Comparison of ENCODE assay signal across 24 cellular contexts in the genomic region with DNA sequence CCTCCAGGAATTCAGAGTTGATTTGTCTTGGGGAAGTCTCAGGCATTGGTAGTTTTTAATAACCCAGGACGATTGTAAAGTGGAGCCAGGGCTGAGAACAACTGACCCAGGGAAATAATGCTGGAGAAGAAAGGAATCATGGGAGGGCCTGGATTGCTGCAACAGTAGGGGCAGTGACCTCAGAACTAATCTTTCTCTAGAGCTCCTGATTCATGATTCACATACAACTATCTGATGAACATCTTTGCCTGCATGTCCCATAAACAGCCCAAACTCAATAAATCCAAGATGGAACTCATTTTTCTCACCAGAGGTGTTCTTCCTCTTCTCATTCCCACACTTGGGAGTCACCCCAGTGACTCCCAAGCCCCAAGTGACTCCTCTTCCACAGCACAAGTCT. TPM values are rescaled to one million over a fixed set of nuclear protein-coding genes. Genes with fewer than 3 reads are reported as not detected.
"Had no signal": no experiment of that assay in that cellular context is flagged by ENCODE, and none has a peak within 500 bp of the region (broad histone marks: within the 10 kb centered on the region; RNA-seq: fewer than 3 reads in every experiment).

No MANE protein-coding gene starts in this region.

- FAIRE-seq: RCC 7860 had no signal

- H3K4me3 ChIP-seq: SJSA1, SK-N-MC had no signal

- H3K27me3 ChIP-seq: SJSA1 had no signal

- DNase-seq: IMR-90, NCI-H1048, NCI-H1105, NCI-H1417, NCI-H146, NCI-H1694 treated with DMSO at 0.1 percent for 48 hours, NCI-H2029, NCI-H2081 treated with DMSO at 0.1 percent for 48 hours, NCI-H2171, NCI-H226, NCI-H446, NCI-H510A, NCI-H524 treated with DMSO at 0.1 percent for 48 hours, NCI-H69, NCI-H774, Right ventricle myocardium superior, RPMI8226, SIG-M5 had no signal

- H3K36me3 ChIP-seq: SJSA1 had no signal

RNA-seq across cellular contexts. Expression of gene G0S2, which starts 8.1 kb away (rescaled TPM):
- total RNA-seq: MCF 10A, SJSA1 had no signal

RNA-seq across cellular contexts. Expression of gene HSD11B1, which starts 37.5 kb away (rescaled TPM):
- total RNA-seq: HT-29, LHCN-M2 had no signal
